ENCODE assay signal across 13 cellular contexts in genomic region chr3:134253475-134254231, GRCh38. TPM values are rescaled to one million over a fixed set of nuclear protein-coding genes. Genes with fewer than 3 reads are reported as not detected.
A peak's percentile ranks its signal among the peaks of the same experiment; 100 is the strongest.
DNase-seq lines count a peak whose midpoint lies in the region; ATAC-seq and TF ChIP-seq lines count a peak whose summit lies in the region.
"Had no signal": no experiment of that assay in that cellular context is flagged by ENCODE, and none has a peak within 500 bp of the region (broad histone marks: within the 10 kb centered on the region; RNA-seq: fewer than 3 reads in every experiment).

No MANE protein-coding gene starts in this region.

- no peak for TF ChIP-seq POLR2A in Peyer's patch (IDR thresholded peaks at IDR 0.05)

- peak overlapping the region; percentile 23 for H3K27ac ChIP-seq in iPS-20b (ENCODE audit: low read length)
- H3K27ac ChIP-seq in Peyer's patch = no peak overlapping the region
- H3K27ac ChIP-seq: SJCRH30 had no signal

- H3K27me3 ChIP-seq in iPS-20b (ENCODE audit: insufficient read depth, low read length) = no peaks in the 10 kb centered on the region
- H3K27me3 ChIP-seq in Peyer's patch = no peaks in the 10 kb centered on the region
- H3K27me3 ChIP-seq: SJCRH30 had no signal

- H3K36me3 ChIP-seq in iPS-20b (ENCODE audit: insufficient read depth, low read depth, low read length) (no peaks in the 10 kb centered on the region), Peyer's patch (no peaks in the 10 kb centered on the region)
- H3K36me3 ChIP-seq: SJCRH30 had no signal

- no peak overlapping the region for H3K4me3 ChIP-seq in iPS-20b (ENCODE audit: low read length)
- H3K4me3 ChIP-seq in Peyer's patch = no peak overlapping the region
- H3K4me3 ChIP-seq: SJCRH30 had no signal

- H3K4me1 ChIP-seq in iPS-20b (ENCODE audit: insufficient read depth, low read length) = peaks cover 24% of the 10 kb centered on the region
- H3K4me1 ChIP-seq in Peyer's patch = peaks cover 0 to 12% (median 0%) of the 10 kb centered on the region in 4 donors

- H3K9me3 ChIP-seq in iPS-20b (ENCODE audit: insufficient read depth, low read depth, low read length) (no peaks in the 10 kb centered on the region), Peyer's patch (no peaks in the 10 kb centered on the region)
- H3K9me3 ChIP-seq: SJCRH30 had no signal

- ATAC-seq in GM18511 (IDR thresholded peaks at IDR 0.05; ENCODE audit: unreplicated experiment) = no peak
- ATAC-seq: right cardiac atrium had no signal

- TF ChIP-seq CTCF in Peyer's patch (IDR thresholded peaks at IDR 0.05) = no peak

- peak; percentile 32 for DNase-seq in stimulated activated CD4-positive, alpha-beta T cell treated with anti-CD3 and anti-CD28 coated beads, Interleukin-15, amount 100 ng/mL, for 24 hours
- DNase-seq in stimulated activated CD4-positive, alpha-beta T cell treated with anti-CD3 and anti-CD28 coated beads, Interleukin-4, amount 100 ng/mL, for 1 hour = no peak
- peak; percentile 51 for DNase-seq in SKM-1 treated with dmso at 0.1 percent for 144 hours (lab: John Stamatoyannopoulos, UW; ENCODE audit: unreplicated experiment)
- no peak for DNase-seq in NCI-H2081 (lab: John Stamatoyannopoulos, UW)
- no peak for DNase-seq in DMS53 treated with DMSO at 0.1 percent for 48 hours (lab: John Stamatoyannopoulos, UW; ENCODE audit: unreplicated experiment)
- no peak for DNase-seq in Peyer's patch
- DNase-seq: activated CD4-positive, alpha-beta T cell treated with anti-CD3 and anti-CD28 coated beads, Interleukin-2, amount 10 ng/mL, durations not matched to agents 7 days and 5 days; amygdala; right cardiac atrium; trophoblast cell had no signal

- no peak overlapping the region for H3K9ac ChIP-seq in iPS-20b (ENCODE audit: low read depth, low read length)

RNA-seq across cellular contexts. Expression of gene RYK, which starts 3.0 kb away (rescaled TPM):
- total RNA-seq in Peyer's patch = 10 to 100 TPM; 24.3 to 71.4 (median 38.2) TPM

Comparison
In these comparisons a context has a peak if more than half of its experiments do, and no peak if none do; other contexts are left out.
1. DNase-seq: peak in stimulated activated CD4-positive, alpha-beta T cell treated with anti-CD3 and anti-CD28 coated beads, Interleukin-15, amount 100 ng/mL, for 24 hours (single experiment) and SKM-1 treated with dmso at 0.1 percent for 144 hours (single experiment); none in stimulated activated CD4-positive, alpha-beta T cell treated with anti-CD3 and anti-CD28 coated beads, Interleukin-4, amount 100 ng/mL, for 1 hour (single experiment), NCI-H2081 (0 of 2), DMS53 treated with DMSO at 0.1 percent for 48 hours (single experiment) and Peyer's patch (0 of 3).